Comparison of ENCODE assay signal across 22 cellular contexts in the genomic region with DNA sequence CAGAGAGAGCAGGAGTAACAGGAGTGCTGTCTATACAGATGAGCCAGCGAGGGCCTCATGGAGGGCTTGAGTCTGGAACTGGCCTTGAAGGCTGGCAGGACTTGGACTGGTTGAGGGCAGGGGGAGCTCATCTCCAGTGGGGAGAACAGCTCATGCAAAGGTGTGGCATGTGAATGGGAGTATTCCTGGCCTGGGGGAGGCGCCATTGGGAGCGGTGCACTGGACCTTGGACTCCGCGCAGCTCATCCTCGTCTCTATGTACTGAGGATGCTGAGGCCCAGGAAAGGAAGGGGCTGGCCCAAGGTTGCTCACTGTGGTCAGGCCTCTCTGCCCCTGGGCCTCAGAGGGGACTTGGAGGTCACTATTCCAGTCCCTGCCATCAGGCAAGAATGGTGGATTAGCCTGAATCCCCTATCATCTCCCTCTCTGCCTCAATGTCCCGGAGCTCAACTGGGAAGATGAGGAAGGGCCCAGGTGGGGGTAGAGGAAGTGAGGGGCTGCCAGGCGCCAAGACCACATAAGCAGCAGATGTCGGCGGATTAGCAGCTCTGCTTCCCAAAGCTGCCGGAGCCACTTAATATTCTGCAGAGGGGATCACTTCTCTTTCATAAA.
"Had no signal": no experiment of that assay in that cellular context is flagged by ENCODE, and none has a peak within 500 bp of the region (broad histone marks: within the 10 kb centered on the region; RNA-seq: fewer than 3 reads in every experiment).

No MANE protein-coding gene starts in this region.

- H3K27me3 ChIP-seq: upper lobe of right lung had no signal

- H3K36me3 ChIP-seq: gastrocnemius medialis, heart left ventricle, upper lobe of right lung had no signal

- H3K27ac ChIP-seq: gastrocnemius medialis, heart left ventricle, upper lobe of right lung had no signal

- H3K9me3 Mint-ChIP-seq: activated naive CD8-positive, alpha-beta T cell treated with anti-CD3 and anti-CD28 coated beads, Interleukin-2, amount 50 U/mL, for 24 hours; dendritic cell treated with granulocyte-macrophage colony-stimulating factor and Interleukin-4, amounts not matched to agents 40 ng/mL and 50 ng/mL, for 4 days; nephron had no signal

- H3K27ac Mint-ChIP-seq: activated CD4-positive, alpha-beta T cell treated with anti-CD3 and anti-CD28 coated beads, Interleukin-2, amount 10 ng/mL, durations not matched to agents 7 days and 5 days; activated naive CD4-positive, alpha-beta T cell treated with anti-CD3 and anti-CD28 coated beads, Interleukin-2, amount 10 ng/mL, durations not matched to agents 7 days and 5 days; activated naive CD8-positive, alpha-beta T cell treated with anti-CD3 and anti-CD28 coated beads, Interleukin-2, amount 50 U/mL, for 24 hours; dendritic cell treated with granulocyte-macrophage colony-stimulating factor and Interleukin-4, amounts not matched to agents 40 ng/mL and 50 ng/mL, for 4 days had no signal

- DNase-seq: activated CD4-positive, alpha-beta T cell treated with anti-CD3 and anti-CD28 coated beads, Interleukin-2, amount 10 ng/mL, durations not matched to agents 7 days and 5 days; activated CD8-positive, alpha-beta memory T cell treated with anti-CD3 and anti-CD28 coated beads for 24 hours; activated CD8-positive, alpha-beta memory T cell treated with anti-CD3 and anti-CD28 coated beads, Interleukin-2, amount 50 U/mL, for 48 hours; activated effector memory CD4-positive, alpha-beta T cell treated with Interleukin-2 at 50 U/mL for 16 hours; activated naive CD4-positive, alpha-beta T cell treated with anti-CD3 and anti-CD28 coated beads, Interleukin-2, amount 10 ng/mL, durations not matched to agents 7 days and 5 days; activated naive CD8-positive, alpha-beta T cell treated with anti-CD3 and anti-CD28 coated beads, Interleukin-2, amount 50 U/mL, for 24 hours; activated T-cell treated with anti-CD3 and anti-CD28 coated beads, Interleukin-2, amount 50 U/mL, for 48 hours; anterior cingulate cortex; effector CD8-positive, alpha-beta T cell; gastrocnemius medialis; heart left ventricle; kidney; occipital lobe; stimulated activated naive CD4-positive, alpha-beta T cell; T1000; upper lobe of right lung had no signal

- H3K9me3 ChIP-seq: gastrocnemius medialis, heart left ventricle, upper lobe of right lung had no signal

- H3K4me3 ChIP-seq: gastrocnemius medialis, heart left ventricle, lung, upper lobe of right lung had no signal

- H3K27me3 Mint-ChIP-seq: activated naive CD8-positive, alpha-beta T cell treated with anti-CD3 and anti-CD28 coated beads, Interleukin-2, amount 50 U/mL, for 24 hours had no signal

- H3K4me3 Mint-ChIP-seq: activated CD4-positive, alpha-beta T cell treated with anti-CD3 and anti-CD28 coated beads, Interleukin-2, amount 10 ng/mL, durations not matched to agents 7 days and 5 days; activated naive CD4-positive, alpha-beta T cell treated with anti-CD3 and anti-CD28 coated beads, Interleukin-2, amount 10 ng/mL, durations not matched to agents 7 days and 5 days; activated naive CD8-positive, alpha-beta T cell treated with anti-CD3 and anti-CD28 coated beads, Interleukin-2, amount 50 U/mL, for 24 hours; dendritic cell treated with granulocyte-macrophage colony-stimulating factor and Interleukin-4, amounts not matched to agents 40 ng/mL and 50 ng/mL, for 4 days; nephron had no signal

- ATAC-seq: activated CD4-positive, CD25-positive, alpha-beta regulatory T cell treated with anti-CD3 and anti-CD28 coated beads, Interleukin-2, amount 50 U/mL, for 24 hours; activated naive CD8-positive, alpha-beta T cell treated with anti-CD3 and anti-CD28 coated beads, Interleukin-2, amount 50 U/mL, for 24 hours; esophagus mucosa; gastrocnemius medialis; heart left ventricle; left lobe of liver; upper lobe of right lung had no signal

- H3K4me1 ChIP-seq: gastrocnemius medialis, heart left ventricle, upper lobe of right lung had no signal
